ENCODE assay signal across 1 cellular context in genomic region chr2:99488587-99488998, GRCh38.
TF ChIP-seq lines count a peak whose summit lies in the region.

No MANE protein-coding gene starts in this region.

TF ChIP-seq in HepG2, 621 proteins besides CTCF, POLR2A, EP300 and RAD21 (continued from another document and continues in another):
- TF ChIP-seq, protein P1, sequence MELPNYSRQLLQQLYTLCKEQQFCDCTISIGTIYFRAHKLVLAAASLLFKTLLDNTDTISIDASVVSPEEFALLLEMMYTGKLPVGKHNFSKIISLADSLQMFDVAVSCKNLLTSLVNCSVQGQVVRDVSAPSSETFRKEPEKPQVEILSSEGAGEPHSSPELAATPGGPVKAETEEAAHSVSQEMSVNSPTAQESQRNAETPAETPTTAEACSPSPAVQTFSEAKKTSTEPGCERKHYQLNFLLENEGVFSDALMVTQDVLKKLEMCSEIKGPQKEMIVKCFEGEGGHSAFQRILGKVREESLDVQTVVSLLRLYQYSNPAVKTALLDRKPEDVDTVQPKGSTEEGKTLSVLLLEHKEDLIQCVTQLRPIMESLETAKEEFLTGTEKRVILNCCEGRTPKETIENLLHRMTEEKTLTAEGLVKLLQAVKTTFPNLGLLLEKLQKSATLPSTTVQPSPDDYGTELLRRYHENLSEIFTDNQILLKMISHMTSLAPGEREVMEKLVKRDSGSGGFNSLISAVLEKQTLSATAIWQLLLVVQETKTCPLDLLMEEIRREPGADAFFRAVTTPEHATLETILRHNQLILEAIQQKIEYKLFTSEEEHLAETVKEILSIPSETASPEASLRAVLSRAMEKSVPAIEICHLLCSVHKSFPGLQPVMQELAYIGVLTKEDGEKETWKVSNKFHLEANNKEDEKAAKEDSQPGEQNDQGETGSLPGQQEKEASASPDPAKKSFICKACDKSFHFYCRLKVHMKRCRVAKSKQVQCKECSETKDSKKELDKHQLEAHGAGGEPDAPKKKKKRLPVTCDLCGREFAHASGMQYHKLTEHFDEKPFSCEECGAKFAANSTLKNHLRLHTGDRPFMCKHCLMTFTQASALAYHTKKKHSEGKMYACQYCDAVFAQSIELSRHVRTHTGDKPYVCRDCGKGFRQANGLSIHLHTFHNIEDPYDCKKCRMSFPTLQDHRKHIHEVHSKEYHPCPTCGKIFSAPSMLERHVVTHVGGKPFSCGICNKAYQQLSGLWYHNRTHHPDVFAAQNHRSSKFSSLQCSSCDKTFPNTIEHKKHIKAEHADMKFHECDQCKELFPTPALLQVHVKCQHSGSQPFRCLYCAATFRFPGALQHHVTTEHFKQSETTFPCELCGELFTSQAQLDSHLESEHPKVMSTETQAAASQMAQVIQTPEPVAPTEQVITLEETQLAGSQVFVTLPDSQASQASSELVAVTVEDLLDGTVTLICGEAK (IDR thresholded peaks at IDR 0.05) = no peak
- TF ChIP-seq, protein P1 (CRISPR knock-in tag; IDR thresholded peaks at IDR 0.05) = no peak
- TF ChIP-seq THAP11 (CRISPR knock-in tag; IDR thresholded peaks at IDR 0.05) = peak; percentile 18; the same call in 1 of the 2 replicates
- no peak for TF ChIP-seq SOX13 (IDR thresholded peaks at IDR 0.05)
- TF ChIP-seq SOX13 (CRISPR knock-in tag; conservative IDR thresholded peaks at IDR 0.05 in 1 of 2, IDR thresholded peaks at IDR 0.05 in 1 of 2) = peak in 1 of 2 experiments; percentile 21; a peak in 2 of 4 replicates
- TF ChIP-seq NKX3-1 (CRISPR knock-in tag; IDR thresholded peaks at IDR 0.05) = no peak
- TF ChIP-seq PRDM10 (CRISPR knock-in tag; IDR thresholded peaks at IDR 0.05; ENCODE audit: low read depth) = peak; percentile 81
- peak; percentile 79; the same call in 1 of the 2 replicates for TF ChIP-seq ETV5 (CRISPR knock-in tag; IDR thresholded peaks at IDR 0.05; ENCODE audit: borderline replicate concordance)
- TF ChIP-seq SOX5 (CRISPR knock-in tag; IDR thresholded peaks at IDR 0.05; ENCODE audit: borderline replicate concordance) = peak; percentile 43; the same call in 1 of the 2 replicates
- TF ChIP-seq, protein P2, sequence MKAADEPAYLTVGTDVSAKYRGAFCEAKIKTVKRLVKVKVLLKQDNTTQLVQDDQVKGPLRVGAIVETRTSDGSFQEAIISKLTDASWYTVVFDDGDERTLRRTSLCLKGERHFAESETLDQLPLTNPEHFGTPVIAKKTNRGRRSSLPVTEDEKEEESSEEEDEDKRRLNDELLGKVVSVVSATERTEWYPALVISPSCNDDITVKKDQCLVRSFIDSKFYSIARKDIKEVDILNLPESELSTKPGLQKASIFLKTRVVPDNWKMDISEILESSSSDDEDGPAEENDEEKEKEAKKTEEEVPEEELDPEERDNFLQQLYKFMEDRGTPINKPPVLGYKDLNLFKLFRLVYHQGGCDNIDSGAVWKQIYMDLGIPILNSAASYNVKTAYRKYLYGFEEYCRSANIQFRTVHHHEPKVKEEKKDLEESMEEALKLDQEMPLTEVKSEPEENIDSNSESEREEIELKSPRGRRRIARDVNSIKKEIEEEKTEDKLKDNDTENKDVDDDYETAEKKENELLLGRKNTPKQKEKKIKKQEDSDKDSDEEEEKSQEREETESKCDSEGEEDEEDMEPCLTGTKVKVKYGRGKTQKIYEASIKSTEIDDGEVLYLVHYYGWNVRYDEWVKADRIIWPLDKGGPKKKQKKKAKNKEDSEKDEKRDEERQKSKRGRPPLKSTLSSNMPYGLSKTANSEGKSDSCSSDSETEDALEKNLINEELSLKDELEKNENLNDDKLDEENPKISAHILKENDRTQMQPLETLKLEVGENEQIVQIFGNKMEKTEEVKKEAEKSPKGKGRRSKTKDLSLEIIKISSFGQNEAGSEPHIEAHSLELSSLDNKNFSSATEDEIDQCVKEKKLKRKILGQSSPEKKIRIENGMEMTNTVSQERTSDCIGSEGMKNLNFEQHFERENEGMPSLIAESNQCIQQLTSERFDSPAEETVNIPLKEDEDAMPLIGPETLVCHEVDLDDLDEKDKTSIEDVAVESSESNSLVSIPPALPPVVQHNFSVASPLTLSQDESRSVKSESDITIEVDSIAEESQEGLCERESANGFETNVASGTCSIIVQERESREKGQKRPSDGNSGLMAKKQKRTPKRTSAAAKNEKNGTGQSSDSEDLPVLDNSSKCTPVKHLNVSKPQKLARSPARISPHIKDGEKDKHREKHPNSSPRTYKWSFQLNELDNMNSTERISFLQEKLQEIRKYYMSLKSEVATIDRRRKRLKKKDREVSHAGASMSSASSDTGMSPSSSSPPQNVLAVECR (CRISPR knock-in tag; IDR thresholded peaks at IDR 0.05; ENCODE audit: borderline replicate concordance) = no peak
- TF ChIP-seq RCOR2 (CRISPR knock-in tag; IDR thresholded peaks at IDR 0.05) = 0 out of 2 replicates have a peak, but pooled peaks have one; percentile 20
- TF ChIP-seq ADNP (CRISPR knock-in tag; IDR thresholded peaks at IDR 0.05) = no peak
- 0 out of 2 replicates have a peak, but pooled peaks have one; percentile 12 for TF ChIP-seq ZFP37 (CRISPR knock-in tag; IDR thresholded peaks at IDR 0.05; ENCODE audit: borderline replicate concordance)
- TF ChIP-seq RFXANK (CRISPR knock-in tag; IDR thresholded peaks at IDR 0.05) = 0 out of 2 replicates have a peak, but pooled peaks have one; percentile 0
- TF ChIP-seq NFKB2 (CRISPR knock-in tag; IDR thresholded peaks at IDR 0.05; ENCODE audit: borderline replicate concordance) = no peak
- peak; percentile 34; the same call in 1 of the 2 replicates for TF ChIP-seq ZNF414 (CRISPR knock-in tag; IDR thresholded peaks at IDR 0.05)
- TF ChIP-seq HNF4G (IDR thresholded peaks at IDR 0.05; ENCODE audit: borderline replicate concordance, low read depth, low read length) = no peak
- 0 out of 2 replicates have a peak, but pooled peaks have one; percentile 50 for TF ChIP-seq HNF4G (CRISPR knock-in tag; IDR thresholded peaks at IDR 0.05; ENCODE audit: borderline replicate concordance, low read depth)
- TF ChIP-seq ZNF468 (CRISPR knock-in tag; IDR thresholded peaks at IDR 0.05) = no peak
- TF ChIP-seq, protein P3, sequence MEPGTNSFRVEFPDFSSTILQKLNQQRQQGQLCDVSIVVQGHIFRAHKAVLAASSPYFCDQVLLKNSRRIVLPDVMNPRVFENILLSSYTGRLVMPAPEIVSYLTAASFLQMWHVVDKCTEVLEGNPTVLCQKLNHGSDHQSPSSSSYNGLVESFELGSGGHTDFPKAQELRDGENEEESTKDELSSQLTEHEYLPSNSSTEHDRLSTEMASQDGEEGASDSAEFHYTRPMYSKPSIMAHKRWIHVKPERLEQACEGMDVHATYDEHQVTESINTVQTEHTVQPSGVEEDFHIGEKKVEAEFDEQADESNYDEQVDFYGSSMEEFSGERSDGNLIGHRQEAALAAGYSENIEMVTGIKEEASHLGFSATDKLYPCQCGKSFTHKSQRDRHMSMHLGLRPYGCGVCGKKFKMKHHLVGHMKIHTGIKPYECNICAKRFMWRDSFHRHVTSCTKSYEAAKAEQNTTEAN (CRISPR knock-in tag; conservative IDR thresholded peaks at IDR 0.05) = no peak
- no peak for TF ChIP-seq ZNF567 (CRISPR knock-in tag; IDR thresholded peaks at IDR 0.05; ENCODE audit: borderline replicate concordance)
- no peak for TF ChIP-seq TCF7 (IDR thresholded peaks at IDR 0.05; ENCODE audit: low read depth)
- TF ChIP-seq ZBTB14 (CRISPR knock-in tag; IDR thresholded peaks at IDR 0.05) = no peak
- TF ChIP-seq, protein P4, sequence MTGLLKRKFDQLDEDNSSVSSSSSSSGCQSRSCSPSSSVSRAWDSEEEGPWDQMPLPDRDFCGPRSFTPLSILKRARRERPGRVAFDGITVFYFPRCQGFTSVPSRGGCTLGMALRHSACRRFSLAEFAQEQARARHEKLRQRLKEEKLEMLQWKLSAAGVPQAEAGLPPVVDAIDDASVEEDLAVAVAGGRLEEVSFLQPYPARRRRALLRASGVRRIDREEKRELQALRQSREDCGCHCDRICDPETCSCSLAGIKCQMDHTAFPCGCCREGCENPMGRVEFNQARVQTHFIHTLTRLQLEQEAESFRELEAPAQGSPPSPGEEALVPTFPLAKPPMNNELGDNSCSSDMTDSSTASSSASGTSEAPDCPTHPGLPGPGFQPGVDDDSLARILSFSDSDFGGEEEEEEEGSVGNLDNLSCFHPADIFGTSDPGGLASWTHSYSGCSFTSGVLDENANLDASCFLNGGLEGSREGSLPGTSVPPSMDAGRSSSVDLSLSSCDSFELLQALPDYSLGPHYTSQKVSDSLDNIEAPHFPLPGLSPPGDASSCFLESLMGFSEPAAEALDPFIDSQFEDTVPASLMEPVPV (CRISPR knock-in tag; IDR thresholded peaks at IDR 0.05) = no peak
- TF ChIP-seq MAF1 (CRISPR knock-in tag; IDR thresholded peaks at IDR 0.05; ENCODE audit: borderline replicate concordance) = no peak
- TF ChIP-seq ZNF280B (CRISPR knock-in tag; IDR thresholded peaks at IDR 0.05; ENCODE audit: borderline replicate concordance) = no peak
- no peak for TF ChIP-seq ATM (IDR thresholded peaks at IDR 0.05; ENCODE audit: borderline replicate concordance)
